13 cellular contexts compared by ENCODE assay signal in genomic region chr6:26120807-26121140, GRCh38. TPM values are rescaled to one million over a fixed set of nuclear protein-coding genes. Genes with fewer than 3 reads are reported as not detected.
DNase-seq lines count a peak whose midpoint lies in the region; ATAC-seq, FAIRE-seq and TF ChIP-seq lines count a peak whose summit lies in the region.
"Had no signal": no experiment of that assay in that cellular context is flagged by ENCODE, and none has a peak within 500 bp of the region (broad histone marks: within the 10 kb centered on the region; RNA-seq: fewer than 3 reads in every experiment).

No MANE protein-coding gene starts in this region.

- no peak for TF ChIP-seq POLR2A in K562 (conservative IDR thresholded peaks at IDR 0.05)

- H3K9me3 ChIP-seq in OCI-LY3 (ENCODE audit: insufficient read depth, low read length) (peaks cover 7% of the 10 kb centered on the region; the same call in 1 of the 2 replicates), K562 (replicated peaks; ENCODE audit: control insufficient read depth, insufficient read depth, low read depth, low read length) (no peaks in the 10 kb centered on the region)
- H3K9me3 ChIP-seq: tibial nerve had no signal

- H3K27ac Mint-ChIP-seq in T-helper 2 cell treated with Interferon-gamma antibody and Interleukin-4, amounts not matched to agents 5 μg/mL and 100 μg/mL, for 36 hours: peak overlapping the region; percentile 99
- H3K27ac Mint-ChIP-seq in neural crest cell (ENCODE audit: unreplicated experiment): no peak overlapping the region

- no peak overlapping the region for H3K9ac ChIP-seq in OCI-LY3 (ENCODE audit: low read length)
- H3K9ac ChIP-seq in K562 (ENCODE audit: insufficient read depth in 1 of 2, low read depth in 2 of 2, low read length in 2 of 2): peak overlapping the region; percentile 23 to 96; a peak in 3 of 4 replicates

- H2AFZ ChIP-seq in OCI-LY3 (ENCODE audit: low read depth, low read length) (no peak overlapping the region), K562 (ENCODE audit: low read depth, low read length) (peak overlapping the region; percentile 3; the same call in 1 of the 2 replicates)

- no TSS peak for BruUV-seq in K562 (replicated peaks; lab: Mats Ljungman, UMichigan)

- H3K27ac ChIP-seq in OCI-LY3 (ENCODE audit: low read length) (peak overlapping the region; percentile 99), K562 (ENCODE audit: extremely low read depth, low read depth, low read length) (peak overlapping the region; percentile 95)

- H4K20me1 ChIP-seq in OCI-LY3 (ENCODE audit: insufficient read depth, low read length) (no peaks in the 10 kb centered on the region), K562 (replicated peaks; ENCODE audit: control insufficient read depth, insufficient read depth, low read length) (peaks cover 18% of the 10 kb centered on the region)

- no peak for TF ChIP-seq RAD21 in K562 (CRISPR knock-in tag; conservative IDR thresholded peaks at IDR 0.05 in 1 of 2, IDR thresholded peaks at IDR 0.05 in 1 of 2)

- peak overlapping the region; percentile 21 for H3K4me3 Mint-ChIP-seq in T-helper 2 cell treated with Interferon-gamma antibody and Interleukin-4, amounts not matched to agents 5 μg/mL and 100 μg/mL, for 36 hours
- peak overlapping the region; percentile 76 for H3K4me3 Mint-ChIP-seq in neural crest cell

- intact Hi-C loops in K562 (cut with micrococcal nuclease): loop anchor here (5.0 to 10.0 kb wide), 2 partner anchors 1717 to 1774 kb away; a partner anchor contains a TSS

- H3K27me3 ChIP-seq in OCI-LY3 (ENCODE audit: low read depth, low read length) (no peaks in the 10 kb centered on the region), K562 (ENCODE audit: control insufficient read depth in 2 of 2, insufficient read depth in 2 of 2, low read length in 2 of 2) (no peaks in the 10 kb centered on the region)
- H3K27me3 ChIP-seq: tibial nerve had no signal

- TF ChIP-seq CTCF in OCI-LY3 (IDR thresholded peaks at IDR 0.05; ENCODE audit: low read depth, low read length) (no peak), K562 (IDR thresholded peaks at IDR 0.05 in 2 of 3, conservative IDR thresholded peaks at IDR 0.05 in 1 of 3; ENCODE audit: insufficient read depth in 2 of 3, low read depth in 1 of 3, low read length in 3 of 3) (no peak), neural crest cell (conservative IDR thresholded peaks at IDR 0.05) (no peak)

- FAIRE-seq in K562 (lab: Jason Lieb, UNC): no peak
- FAIRE-seq: A204.1 had no signal

- no peaks in the 10 kb centered on the region for H3K9me3 Mint-ChIP-seq in T-helper 2 cell treated with Interferon-gamma antibody and Interleukin-4, amounts not matched to agents 5 μg/mL and 100 μg/mL, for 36 hours
- H3K9me3 Mint-ChIP-seq in neural crest cell: no peaks in the 10 kb centered on the region
- H3K9me3 Mint-ChIP-seq: immature natural killer cell had no signal

- H3K4me1 ChIP-seq in OCI-LY3 (ENCODE audit: low read length) (peaks cover 18% of the 10 kb centered on the region), K562 (replicated peaks in 1 of 2; ENCODE audit: control insufficient read depth in 2 of 2, insufficient read depth in 2 of 2, low read length in 2 of 2) (peaks cover 3 to 8% of the 10 kb centered on the region in 2 experiments; a peak in 4 of 5 replicates)

- ATAC-seq in K562: no peak

- DNase-seq in T-helper 2 cell treated with Interferon-gamma antibody and Interleukin-4, amounts not matched to agents 5 μg/mL and 100 μg/mL, for 36 hours (ENCODE audit: low spot score): no peak
- DNase-seq in T-helper 2 cell: no peak
- DNase-seq in K562 (ENCODE audit: extremely low read depth in 1 of 4, low spot score in 3 of 4): no peak
- no peak for DNase-seq in neural crest cell (ENCODE audit: low read depth, low spot score)
- no peak for DNase-seq in mesenteric fat pad (ENCODE audit: low spot score)
- DNase-seq in Kasumi-1 (lab: John Stamatoyannopoulos, UW): no peak
- no peak for DNase-seq in AG20443 (ENCODE audit: low spot score)
- DNase-seq: DMS153, immature natural killer cell, NCI-H69 had no signal

- POLR2A ChIA-PET in K562 (lab: Yijun Ruan, JAX): interaction anchor here (1.0 to 3.2 kb wide), 4 partner anchors 9 to 95 kb away, joined by 3 to 14 read pairs (median 8); a partner anchor contains a TSS

- H3K27me3 Mint-ChIP-seq in T-helper 2 cell treated with Interferon-gamma antibody and Interleukin-4, amounts not matched to agents 5 μg/mL and 100 μg/mL, for 36 hours (ENCODE audit: low read depth): peaks cover 15% of the 10 kb centered on the region
- H3K27me3 Mint-ChIP-seq in neural crest cell (ENCODE audit: low read depth): peaks cover 19% of the 10 kb centered on the region

- CTCF ChIA-PET in K562 (lab: Yijun Ruan, JAX; ENCODE audit: low intra/inter-chr PET ratio): no interaction called here

- WGBS in K562 (ENCODE audit: insufficient coverage, low coverage, missing lambda C conversion rate): 0% methylated on average over 3 of the region's 3 CpGs

- no peaks in the 10 kb centered on the region for H3K9me1 ChIP-seq in K562 (ENCODE audit: control insufficient read depth, insufficient read depth, low read length)

- H3K36me3 Mint-ChIP-seq in T-helper 2 cell treated with Interferon-gamma antibody and Interleukin-4, amounts not matched to agents 5 μg/mL and 100 μg/mL, for 36 hours (ENCODE audit: low read depth): peaks cover 19% of the 10 kb centered on the region
- peaks cover 6% of the 10 kb centered on the region for H3K36me3 Mint-ChIP-seq in neural crest cell (ENCODE audit: low read depth)

- H3K4me2 ChIP-seq in OCI-LY3 (ENCODE audit: low read length): no peak overlapping the region
- peak overlapping the region; percentile 93 for H3K4me2 ChIP-seq in K562 (ENCODE audit: insufficient read depth, low read length)

- peaks cover 31% of the 10 kb centered on the region for H3K4me1 Mint-ChIP-seq in T-helper 2 cell treated with Interferon-gamma antibody and Interleukin-4, amounts not matched to agents 5 μg/mL and 100 μg/mL, for 36 hours (ENCODE audit: low read depth)
- H3K4me1 Mint-ChIP-seq in neural crest cell: peaks cover 40% of the 10 kb centered on the region

- H3K79me2 ChIP-seq in OCI-LY3 (ENCODE audit: low read length) (peaks cover 16% of the 10 kb centered on the region), K562 (ENCODE audit: control insufficient read depth, insufficient read depth, low read length) (peaks cover 98% of the 10 kb centered on the region)

- in situ Hi-C loops in K562 (cut with MboI): loop anchor here (5.0 to 10.0 kb wide), 3 partner anchors 77 to 1714 kb away; a partner anchor contains a TSS

- TF ChIP-seq EP300 in K562 (IDR thresholded peaks at IDR 0.05; ENCODE audit: low read length): no peak

- H3K4me3 ChIP-seq in OCI-LY3 (ENCODE audit: low read length) (no peak overlapping the region), K562 (peak overlapping the region; percentile 72)
- H3K4me3 ChIP-seq: tibial nerve had no signal

- H3K36me3 ChIP-seq in OCI-LY3 (replicated peaks; ENCODE audit: low read depth, low read length) (peaks cover 7% of the 10 kb centered on the region), K562 (ENCODE audit: control insufficient read depth, insufficient read depth, low read length) (peaks cover 37% of the 10 kb centered on the region)
- H3K36me3 ChIP-seq: tibial nerve had no signal

TF ChIP-seq in K562, 482 proteins besides CTCF, POLR2A, EP300 and RAD21 (continues in another document):
- no peak for TF ChIP-seq RBM22 (IDR thresholded peaks at IDR 0.05; ENCODE audit: low read depth, low read length, poor library complexity, severe bottlenecking)
- no peak for TF ChIP-seq SIN3A (IDR thresholded peaks at IDR 0.05; ENCODE audit: borderline replicate concordance in 2 of 2, control insufficient read depth in 1 of 2, low read depth in 2 of 2, low read length in 2 of 2)
- TF ChIP-seq, protein P1, sequence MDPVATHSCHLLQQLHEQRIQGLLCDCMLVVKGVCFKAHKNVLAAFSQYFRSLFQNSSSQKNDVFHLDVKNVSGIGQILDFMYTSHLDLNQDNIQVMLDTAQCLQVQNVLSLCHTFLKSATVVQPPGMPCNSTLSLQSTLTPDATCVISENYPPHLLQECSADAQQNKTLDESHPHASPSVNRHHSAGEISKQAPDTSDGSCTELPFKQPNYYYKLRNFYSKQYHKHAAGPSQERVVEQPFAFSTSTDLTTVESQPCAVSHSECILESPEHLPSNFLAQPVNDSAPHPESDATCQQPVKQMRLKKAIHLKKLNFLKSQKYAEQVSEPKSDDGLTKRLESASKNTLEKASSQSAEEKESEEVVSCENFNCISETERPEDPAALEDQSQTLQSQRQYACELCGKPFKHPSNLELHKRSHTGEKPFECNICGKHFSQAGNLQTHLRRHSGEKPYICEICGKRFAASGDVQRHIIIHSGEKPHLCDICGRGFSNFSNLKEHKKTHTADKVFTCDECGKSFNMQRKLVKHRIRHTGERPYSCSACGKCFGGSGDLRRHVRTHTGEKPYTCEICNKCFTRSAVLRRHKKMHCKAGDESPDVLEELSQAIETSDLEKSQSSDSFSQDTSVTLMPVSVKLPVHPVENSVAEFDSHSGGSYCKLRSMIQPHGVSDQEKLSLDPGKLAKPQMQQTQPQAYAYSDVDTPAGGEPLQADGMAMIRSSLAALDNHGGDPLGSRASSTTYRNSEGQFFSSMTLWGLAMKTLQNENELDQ (CRISPR knock-in tag; IDR thresholded peaks at IDR 0.05; ENCODE audit: borderline replicate concordance): no peak
- no peak for TF ChIP-seq SREBF1 (IDR thresholded peaks at IDR 0.05; ENCODE audit: borderline replicate concordance, low read depth, low read length)

RNA-seq across cellular contexts. Expression of gene HFE, which starts 33.5 kb away (rescaled TPM):
- 2.3 and 3.3 TPM in 2 replicates for total RNA-seq in K562 (2011; cell fraction: chromatin; rRNA removed; ENCODE audit: low replicate concordance)
- total RNA-seq in K562 (2011; cell fraction: nucleolus; rRNA removed): 1.3 and 2.2 TPM in 2 replicates
- 2.1 and 3.3 TPM in 2 replicates for total RNA-seq in K562 (2011; cell fraction: nucleoplasm; rRNA removed)
- 0.14 and 0.73 TPM in 2 replicates for total RNA-seq in K562 (2014; rRNA removed)
- total RNA-seq in K562 (2014; rRNA removed; fragmentation: Illumina TruSeq; extraction: Trizol): 0.76 and 1.1 TPM in 2 replicates
- 1.2 and 1.3 TPM in 2 replicates for total RNA-seq in K562 (2015; rRNA removed; fragmentation: Illumina TruSeq; extraction: Trizol)
- total RNA-seq in K562 (2021): 0.58 and 0.98 TPM in 2 replicates
- 0.54 and 1.1 TPM in 2 replicates for polyA plus RNA-seq in K562 (2011; rRNA removed)
- 0.66 and 0.88 TPM in 2 replicates for polyA plus RNA-seq in K562 (2011; cell fraction: cytosol; rRNA removed)
- 0.65 and 0.95 TPM in 2 replicates for polyA plus RNA-seq in K562 (2011; cell fraction: nucleus; rRNA removed)
- polyA plus RNA-seq in K562 (2012): 1.8 and 2.4 TPM in 2 replicates
- polyA plus RNA-seq in K562 (2014; fragmentation: Illumina TruSeq; extraction: Trizol): 0.78 and 0.89 TPM in 2 replicates
- polyA plus RNA-seq in K562 (2014; fragmentation: Nextera tagmentation; extraction: Ambion mirVana): under 1 TPM; 0.17 to 0.31 TPM
- polyA plus RNA-seq in K562 (2014; rRNA removed): 0.84 and 1.2 TPM in 2 replicates
- polyA minus RNA-seq in K562 (2011; rRNA and poly(A)+ RNA removed): 1.3 and 1.7 TPM in 2 replicates
- 0.95 TPM in 1 of 2 replicates, not detected in the other for polyA minus RNA-seq in K562 (2011; cell fraction: cytosol; rRNA and poly(A)+ RNA removed)
- 0.44 and 0.94 TPM in 2 replicates for polyA minus RNA-seq in K562 (2011; cell fraction: nucleus; rRNA and poly(A)+ RNA removed)
- 1.7 and 2.4 TPM in 2 replicates for total RNA-seq in neural crest cell
- total RNA-seq in mesenteric fat pad: 13.5 TPM
